1 cellular context compared by ENCODE assay signal in genomic region chr11:111417766-111418435, GRCh38.
TF ChIP-seq lines count a peak whose summit lies in the region.

No MANE protein-coding gene starts in this region.

TF ChIP-seq in SK-N-SH treated with all-trans-retinoic acid at 6 μM for 48 hours, 23 proteins besides CTCF, POLR2A, EP300 and RAD21 (continued from another document):
- TF ChIP-seq TSHZ2 (CRISPR knock-in tag; IDR thresholded peaks at IDR 0.05) (no peak), PPARA (CRISPR knock-in tag; IDR thresholded peaks at IDR 0.05; ENCODE audit: borderline replicate concordance) (no peak), ZNF565 (CRISPR knock-in tag; conservative IDR thresholded peaks at IDR 0.05; ENCODE audit: low read depth) (no peak), ARNTL (CRISPR knock-in tag; IDR thresholded peaks at IDR 0.05; ENCODE audit: borderline replicate concordance, low read depth) (no peak), GLIS3 (CRISPR knock-in tag; IDR thresholded peaks at IDR 0.05) (no peak), ZFP3 (CRISPR knock-in tag; IDR thresholded peaks at IDR 0.05) (no peak), ZNF8 (CRISPR knock-in tag; IDR thresholded peaks at IDR 0.05) (no peak)
TF ChIP-seq in SK-N-SH treated with all-trans-retinoic acid at 6 μM for 48 hours: peak in this region for 0.
